In genomic region chr20:62739581-62740285, GRCh38 we compare ENCODE assay signal across 8 cellular contexts. TPM values are rescaled to one million over a fixed set of nuclear protein-coding genes. Genes with fewer than 3 reads are reported as not detected.
DNase-seq lines count a peak whose midpoint lies in the region; ATAC-seq, FAIRE-seq and TF ChIP-seq lines count a peak whose summit lies in the region.

No MANE protein-coding gene starts in this region.

- peak overlapping the region; percentile 82 for H3K4me2 ChIP-seq in keratinocyte (ENCODE audit: control insufficient read depth, extremely low read depth, insufficient read depth, low read depth, low read length)

- H3K79me2 ChIP-seq in keratinocyte (ENCODE audit: control insufficient read depth, insufficient read depth, low read length): no peaks in the 10 kb centered on the region

- peak overlapping the region; percentile 9 for H2AFZ ChIP-seq in keratinocyte (ENCODE audit: control insufficient read depth, low read length)

- TF ChIP-seq CTCF in NB4 (IDR thresholded peaks at IDR 0.05; ENCODE audit: low read depth, low read length) (no peak), keratinocyte (optimal IDR thresholded peaks at IDR 0.05 in 1 of 3, IDR thresholded peaks at IDR 0.05 in 1 of 3, conservative IDR thresholded peaks at IDR 0.05 in 1 of 3; ENCODE audit: extremely low read depth in 1 of 3, insufficient read depth in 2 of 3, low read length in 3 of 3) (no peak), thoracic aorta (IDR thresholded peaks at IDR 0.05) (no peak)

- H3K9ac ChIP-seq in keratinocyte (ENCODE audit: control insufficient read depth, extremely low read depth, insufficient read depth, low read length): no peak overlapping the region

- no peaks in the 10 kb centered on the region for H4K20me1 ChIP-seq in keratinocyte (ENCODE audit: control insufficient read depth, extremely low read depth, insufficient read depth, low read length)

- peak; percentile 28 for ATAC-seq in GM21619 (IDR thresholded peaks at IDR 0.05; ENCODE audit: unreplicated experiment)
- ATAC-seq in thoracic aorta (ENCODE audit: insufficient number of reproducible peaks, low FRiP score, low read depth): no peak
- ATAC-seq in HG02678 (IDR thresholded peaks at IDR 0.05; ENCODE audit: unreplicated experiment): no peak

- peak overlapping the region; percentile 51 for H3K27ac ChIP-seq in keratinocyte (ENCODE audit: control insufficient read depth, insufficient read depth, low read length)
- H3K27ac ChIP-seq in thoracic aorta: no peak overlapping the region

- H3K27me3 ChIP-seq in keratinocyte (ENCODE audit: control insufficient read depth, extremely low read depth, insufficient read depth, low read length) (peaks cover 3% of the 10 kb centered on the region), thoracic aorta (replicated peaks; ENCODE audit: insufficient read depth) (no peaks in the 10 kb centered on the region)

- FAIRE-seq in keratinocyte (lab: Jason Lieb, UNC): peak; percentile 13

- H3K4me1 ChIP-seq in keratinocyte (ENCODE audit: control insufficient read depth, extremely low read depth, insufficient read depth, low read length): peaks cover 49% of the 10 kb centered on the region
- no peaks in the 10 kb centered on the region for H3K4me1 ChIP-seq in thoracic aorta (ENCODE audit: control insufficient read depth in 1 of 2, low read depth in 2 of 2)

- no peaks in the 10 kb centered on the region for H3K9me1 ChIP-seq in keratinocyte (ENCODE audit: control insufficient read depth, extremely low read depth, insufficient read depth, low read length)

- dilution Hi-C loops in keratinocyte (cut with MboI; ENCODE audit: extremely low pct_ligation_motif_present, low sequenced_read_pairs): no loop called here

- H3K4me3 ChIP-seq in NB4 (ENCODE audit: low read depth, low read length) (peak overlapping the region; percentile 55), keratinocyte (ENCODE audit: control insufficient read depth in 2 of 3, extremely low read depth in 1 of 3, insufficient read depth in 2 of 3, low read depth in 1 of 3, low read length in 3 of 3) (peak overlapping the region in 2 of 3 experiments; percentile 1 to 63), thoracic aorta (peak overlapping the region; percentile 34)

- DNase-seq in CD1c-positive myeloid dendritic cell (ENCODE audit: extremely low spot score) (peak; percentile 21), NB4 (ENCODE audit: low read depth) (peak; percentile 85), keratinocyte (ENCODE audit: low read depth, low spot score) (no peak), thoracic aorta (ENCODE audit: low spot score) (no peak), nucleus accumbens (lab: John Stamatoyannopoulos, UW) (no peak)
- DNase-seq in activated T-cell treated with anti-CD3 and anti-CD28 coated beads, Interleukin-2, amount 50 U/mL, for 48 hours: peak; percentile 53 to 59

- no peaks in the 10 kb centered on the region for H3K36me3 ChIP-seq in keratinocyte (ENCODE audit: control insufficient read depth in 2 of 2, extremely low read depth in 1 of 2, insufficient read depth in 2 of 2, low read length in 2 of 2)
- no peaks in the 10 kb centered on the region for H3K36me3 ChIP-seq in thoracic aorta

- H3K9me3 ChIP-seq in keratinocyte (ENCODE audit: control insufficient read depth, low read depth, low read length) (no peaks in the 10 kb centered on the region), thoracic aorta (no peaks in the 10 kb centered on the region)

- no peak for TF ChIP-seq POLR2A in NB4 (IDR thresholded peaks at IDR 0.05; ENCODE audit: extremely low read depth, insufficient read length)

RNA-seq across cellular contexts. Expression of gene NTSR1, which starts 31.1 kb away (rescaled TPM):
- 0.24 to 1.4 TPM (median 0.55 TPM) in 3 replicates for polyA plus RNA-seq in keratinocyte
- polyA plus RNA-seq in keratinocyte (2011; ENCODE audit: low read depth): 0.27 TPM
- polyA plus RNA-seq in keratinocyte (2011; cell fraction: cytosol; rRNA removed): 0.17 and 0.56 TPM in 2 replicates
- polyA plus RNA-seq in keratinocyte (2011; cell fraction: nucleus; rRNA removed): 0.90 and 1.4 TPM in 2 replicates
- polyA plus RNA-seq in keratinocyte (2012; ENCODE audit: low replicate concordance): 0.72 and 2.1 TPM in 2 replicates
- 0.40 to 2.7 TPM (median 0.83 TPM) in 3 replicates for polyA minus RNA-seq in keratinocyte
- polyA minus RNA-seq in keratinocyte (2011; cell fraction: cytosol; rRNA and poly(A)+ RNA removed): not detected
- polyA minus RNA-seq in keratinocyte (2011; cell fraction: nucleus; rRNA and poly(A)+ RNA removed): 1.1 and 1.3 TPM in 2 replicates
- not detected for total RNA-seq in thoracic aorta

RNA-seq across cellular contexts. Expression of gene MRGBP, which starts 56.5 kb away (rescaled TPM):
- 12.3 to 15.6 TPM (median 15.0 TPM) in 3 replicates for polyA plus RNA-seq in keratinocyte
- 5.1 TPM for polyA plus RNA-seq in keratinocyte (2011; ENCODE audit: low read depth)
- polyA plus RNA-seq in keratinocyte (2011; cell fraction: cytosol; rRNA removed): 10.0 and 15.3 TPM in 2 replicates
- 12.3 and 13.1 TPM in 2 replicates for polyA plus RNA-seq in keratinocyte (2011; cell fraction: nucleus; rRNA removed)
- polyA plus RNA-seq in keratinocyte (2012; ENCODE audit: low replicate concordance): 9.0 and 16.4 TPM in 2 replicates
- polyA minus RNA-seq in keratinocyte: 8.1 to 12.9 TPM (median 8.4 TPM) in 3 replicates
- polyA minus RNA-seq in keratinocyte (2011; cell fraction: cytosol; rRNA and poly(A)+ RNA removed): 12.9 TPM
- 3.9 TPM in 2 replicates for polyA minus RNA-seq in keratinocyte (2011; cell fraction: nucleus; rRNA and poly(A)+ RNA removed)
- 1 to 10 TPM; 5.7 to 9.1 TPM for total RNA-seq in thoracic aorta

Comparison
In these comparisons a context has a peak if more than half of its experiments do, and no peak if none do; other contexts are left out.
1. DNase-seq: peak in CD1c-positive myeloid dendritic cell (single experiment), NB4 (single experiment) and activated T-cell treated with anti-CD3 and anti-CD28 coated beads, Interleukin-2, amount 50 U/mL, for 48 hours (2 of 2); none in keratinocyte (single experiment), thoracic aorta (single experiment) and nucleus accumbens (0 of 56).
2. Peak in every context shown above with its lines, with median percentiles within 50 percentile points of each other: H3K4me3 ChIP-seq.